ENCODE assay signal across 8 cellular contexts in genomic region chr12:29427964-29428363, GRCh38. TPM values are rescaled to one million over a fixed set of nuclear protein-coding genes. Genes with fewer than 3 reads are reported as not detected.
DNase-seq lines count a peak whose midpoint lies in the region; ATAC-seq, FAIRE-seq and TF ChIP-seq lines count a peak whose summit lies in the region.

No MANE protein-coding gene starts in this region.

- H3K27me3 ChIP-seq in K562 (ENCODE audit: control insufficient read depth in 2 of 2, insufficient read depth in 2 of 2, low read length in 2 of 2) (no peaks in the 10 kb centered on the region), upper lobe of left lung (no peaks in the 10 kb centered on the region), prostate gland (replicated peaks; ENCODE audit: insufficient read depth) (no peaks in the 10 kb centered on the region)

- TF ChIP-seq CTCF in GM12865 (IDR thresholded peaks at IDR 0.05; ENCODE audit: insufficient read depth, low read depth, low read length, missing control alignments): peak; percentile 41
- peak; percentile 45 to 65 (median 59); a peak in 5 of 6 replicates for TF ChIP-seq CTCF in K562 (IDR thresholded peaks at IDR 0.05 in 2 of 3, conservative IDR thresholded peaks at IDR 0.05 in 1 of 3; ENCODE audit: insufficient read depth in 2 of 3, low read depth in 1 of 3, low read length in 3 of 3)
- TF ChIP-seq CTCF in upper lobe of left lung (IDR thresholded peaks at IDR 0.05): no peak
- no peak for TF ChIP-seq CTCF in prostate gland (IDR thresholded peaks at IDR 0.05)

- H3K36me3 ChIP-seq in K562 (ENCODE audit: control insufficient read depth, insufficient read depth, low read length): no peaks in the 10 kb centered on the region
- H3K36me3 ChIP-seq in upper lobe of left lung: no peaks in the 10 kb centered on the region
- no peaks in the 10 kb centered on the region for H3K36me3 ChIP-seq in prostate gland

- DNase-seq in GM12865 (ENCODE audit: low read depth) (peak; percentile 57), K562 (ENCODE audit: extremely low read depth in 1 of 4, low spot score in 3 of 4) (peak; percentile 17 to 49 (median 36)), upper lobe of left lung (no peak), prostate gland (ENCODE audit: low spot score) (no peak), cerebellum (ENCODE audit: low spot score) (no peak)
- DNase-seq in activated CD4-positive, CD25-positive, alpha-beta regulatory T cell (lab: John Stamatoyannopoulos, UW): no peak

- H3K4me1 ChIP-seq in K562 (replicated peaks in 1 of 2; ENCODE audit: control insufficient read depth in 2 of 2, insufficient read depth in 2 of 2, low read length in 2 of 2) (no peaks in the 10 kb centered on the region), upper lobe of left lung (peaks cover 0 to 6% (median 4%) of the 10 kb centered on the region in 4 donors), prostate gland (replicated peaks) (no peaks in the 10 kb centered on the region)

- no peak overlapping the region for H3K4me2 ChIP-seq in K562 (ENCODE audit: insufficient read depth, low read length)

- H3K79me2 ChIP-seq in K562 (ENCODE audit: control insufficient read depth, insufficient read depth, low read length): no peaks in the 10 kb centered on the region

- H4K20me1 ChIP-seq in K562 (replicated peaks; ENCODE audit: control insufficient read depth, insufficient read depth, low read length): no peaks in the 10 kb centered on the region

- H3K4me3 ChIP-seq in GM12865 (ENCODE audit: low read depth, low read length) (no peak overlapping the region), K562 (no peak overlapping the region), upper lobe of left lung (no peak overlapping the region), prostate gland (no peak overlapping the region)

- no peak for TF ChIP-seq EP300 in K562 (IDR thresholded peaks at IDR 0.05; ENCODE audit: low read length)
- no peak for TF ChIP-seq EP300 in upper lobe of left lung (IDR thresholded peaks at IDR 0.05)

- no TSS peak for BruUV-seq in K562 (replicated peaks; lab: Mats Ljungman, UMichigan)

- POLR2A ChIA-PET in K562 (lab: Yijun Ruan, JAX): no interaction called here

- H3K9ac ChIP-seq in K562 (ENCODE audit: insufficient read depth in 1 of 2, low read depth in 2 of 2, low read length in 2 of 2): no peak overlapping the region

- CTCF ChIA-PET in K562 (lab: Yijun Ruan, JAX; ENCODE audit: low intra/inter-chr PET ratio): no interaction called here

- no peak overlapping the region; the same call in 2 of the 3 replicates for H3K27ac ChIP-seq in K562 (ENCODE audit: extremely low read depth, low read depth, low read length)
- H3K27ac ChIP-seq in upper lobe of left lung: peak overlapping the region in 1 of 4 donors; percentile 37
- H3K27ac ChIP-seq in prostate gland: no peak overlapping the region

- ATAC-seq in GM21390 (IDR thresholded peaks at IDR 0.05; ENCODE audit: unreplicated experiment) (peak; percentile 99), HG03558 (IDR thresholded peaks at IDR 0.05; ENCODE audit: extremely low read depth, unreplicated experiment) (peak; percentile 91), K562 (peak; percentile 97), upper lobe of left lung (ENCODE audit: low FRiP score in 2 of 2) (peak; percentile 61 to 62)

- peak; percentile 74 for FAIRE-seq in K562 (lab: Jason Lieb, UNC)

- TF ChIP-seq RAD21 in K562 (CRISPR knock-in tag; conservative IDR thresholded peaks at IDR 0.05 in 1 of 2, IDR thresholded peaks at IDR 0.05 in 1 of 2): peak; percentile 54

- no peaks in the 10 kb centered on the region for H3K9me1 ChIP-seq in K562 (ENCODE audit: control insufficient read depth, insufficient read depth, low read length)

- 0% methylated on average over 4 of the region's 4 CpGs for WGBS in K562 (ENCODE audit: insufficient coverage, low coverage, missing lambda C conversion rate)
- 56 to 57% methylated on average over 4 of the region's 4 CpGs for WGBS in upper lobe of left lung, 2 donors
- 73% methylated on average over 4 of the region's 4 CpGs for WGBS in prostate gland

- in situ Hi-C loops in K562 (cut with MboI): no loop called here

- H2AFZ ChIP-seq in K562 (ENCODE audit: low read depth, low read length): peak overlapping the region; percentile 12; the same call in 1 of the 2 replicates

- intact Hi-C loops in K562 (cut with micrococcal nuclease): loop anchor here (5.0 to 10.0 kb wide), 2 partner anchors 121 to 343 kb away; no protein-coding TSS in a partner anchor
- intact Hi-C loops in prostate gland (cut with DNase I): no loop called here

- no peaks in the 10 kb centered on the region for H3K9me3 ChIP-seq in K562 (replicated peaks; ENCODE audit: control insufficient read depth, insufficient read depth, low read depth, low read length)
- H3K9me3 ChIP-seq in upper lobe of left lung: no peaks in the 10 kb centered on the region
- no peaks in the 10 kb centered on the region for H3K9me3 ChIP-seq in prostate gland

- TF ChIP-seq POLR2A in K562 (conservative IDR thresholded peaks at IDR 0.05) (no peak), upper lobe of left lung (IDR thresholded peaks at IDR 0.05) (no peak), prostate gland (IDR thresholded peaks at IDR 0.05) (no peak)

TF ChIP-seq in K562, 482 proteins besides CTCF, POLR2A, EP300 and RAD21 (continues in another document):
- peak; percentile 67 for TF ChIP-seq SMAD4 (CRISPR knock-in tag; conservative IDR thresholded peaks at IDR 0.05)
- 0 out of 2 replicates have a peak, but pooled peaks have one; percentile 25 for TF ChIP-seq PKNOX1 (IDR thresholded peaks at IDR 0.05)
- peak; percentile 36 to 52; a peak in 1 of 4 replicates for TF ChIP-seq FOXK2 (conservative IDR thresholded peaks at IDR 0.05 in 1 of 2, IDR thresholded peaks at IDR 0.05 in 1 of 2; ENCODE audit: low read depth in 2 of 2)
- TF ChIP-seq MEF2A (IDR thresholded peaks at IDR 0.05; ENCODE audit: control insufficient read depth, low read depth, low read length): no peak
- TF ChIP-seq SMARCE1 (IDR thresholded peaks at IDR 0.05): no peak
- no peak for TF ChIP-seq JUND (IDR thresholded peaks at IDR 0.05; ENCODE audit: borderline replicate concordance, low read depth, low read length)
- TF ChIP-seq JUND (tag; IDR thresholded peaks at IDR 0.05; ENCODE audit: borderline replicate concordance, low read depth, low read length): no peak; the same call in 2 of the 3 replicates
- peak; percentile 24; the same call in 1 of the 2 replicates for TF ChIP-seq ZNF766 (CRISPR knock-in tag; conservative IDR thresholded peaks at IDR 0.05)
- peak; percentile 54; the same call in 1 of the 2 replicates for TF ChIP-seq ZNF384 (IDR thresholded peaks at IDR 0.05; ENCODE audit: low read depth, low read length)
- peak; percentile 95 for TF ChIP-seq SPI1 (IDR thresholded peaks at IDR 0.05; ENCODE audit: borderline replicate concordance, low read depth, low read length)
- TF ChIP-seq CREB1 (IDR thresholded peaks at IDR 0.05): no peak
- no peak for TF ChIP-seq CREB1 (CRISPR knock-in tag; IDR thresholded peaks at IDR 0.05)
- peak; percentile 32; the same call in 1 of the 2 replicates for TF ChIP-seq ZNF197 (CRISPR knock-in tag; IDR thresholded peaks at IDR 0.05; ENCODE audit: low read depth)
- TF ChIP-seq ZNF696 (CRISPR knock-in tag; conservative IDR thresholded peaks at IDR 0.05): no peak

RNA-seq across cellular contexts. Expression of gene ERGIC2, which starts 47.0 kb away (rescaled TPM):
- total RNA-seq in K562 (2011; cell fraction: chromatin; rRNA removed; ENCODE audit: low replicate concordance): 22.5 and 49.5 TPM in 2 replicates
- total RNA-seq in K562 (2011; cell fraction: nucleolus; rRNA removed): 18.8 and 24.6 TPM in 2 replicates
- 41.5 and 45.3 TPM in 2 replicates for total RNA-seq in K562 (2011; cell fraction: nucleoplasm; rRNA removed)
- 24.1 and 26.2 TPM in 2 replicates for total RNA-seq in K562 (2014; rRNA removed)
- total RNA-seq in K562 (2014; rRNA removed; fragmentation: Illumina TruSeq; extraction: Trizol): 87.1 and 96.5 TPM in 2 replicates
- total RNA-seq in K562 (2015; rRNA removed; fragmentation: Illumina TruSeq; extraction: Trizol): 64.6 and 75.7 TPM in 2 replicates
- total RNA-seq in K562 (2021): 56.3 and 61.0 TPM in 2 replicates
- 37.9 and 54.9 TPM in 2 replicates for polyA plus RNA-seq in K562 (2011; rRNA removed)
- polyA plus RNA-seq in K562 (2011; cell fraction: cytosol; rRNA removed): 11.3 and 30.3 TPM in 2 replicates
- polyA plus RNA-seq in K562 (2011; cell fraction: nucleus; rRNA removed): 10.0 and 16.6 TPM in 2 replicates
- polyA plus RNA-seq in K562 (2012): 41.8 and 49.5 TPM in 2 replicates
- 60.6 and 86.2 TPM in 2 replicates for polyA plus RNA-seq in K562 (2014; fragmentation: Illumina TruSeq; extraction: Trizol)
- 100 to 1,000 TPM; 151 to 180 TPM for polyA plus RNA-seq in K562 (2014; fragmentation: Nextera tagmentation; extraction: Ambion mirVana)
- polyA plus RNA-seq in K562 (2014; rRNA removed): 34.5 and 35.2 TPM in 2 replicates
- 32.7 and 39.5 TPM in 2 replicates for polyA minus RNA-seq in K562 (2011; rRNA and poly(A)+ RNA removed)
- polyA minus RNA-seq in K562 (2011; cell fraction: cytosol; rRNA and poly(A)+ RNA removed): 8.1 and 17.3 TPM in 2 replicates
- 30.0 and 60.5 TPM in 2 replicates for polyA minus RNA-seq in K562 (2011; cell fraction: nucleus; rRNA and poly(A)+ RNA removed)
- 10 to 100 TPM in 5 of 6 donors, 1 to 10 TPM in 1; 9.4 to 64.7 (median 41.3) TPM for total RNA-seq in upper lobe of left lung
- 10 to 100 TPM; 27.9 to 56.8 TPM for total RNA-seq in prostate gland
- total RNA-seq in cerebellum: 45.8 TPM

Comparison
In these comparisons a context has a peak if more than half of its experiments do, and no peak if none do; other contexts are left out.
1. DNase-seq: peak in GM12865 (single experiment) and K562 (4 of 4); none in upper lobe of left lung (0 of 2), prostate gland (single experiment), cerebellum (single experiment) and activated CD4-positive, CD25-positive, alpha-beta regulatory T cell (0 of 4).
2. CTCF ChIP-seq: peak in GM12865 (single experiment) and K562 (3 of 3); none in upper lobe of left lung (0 of 6) and prostate gland (0 of 4).
3. Peak in every context shown above with its lines, with median percentiles within 50 percentile points of each other: ATAC-seq.